Comparison of ENCODE assay signal across 12 cellular contexts in genomic region chr10:71761105-71761511, GRCh38. TPM values are rescaled to one million over a fixed set of nuclear protein-coding genes. Genes with fewer than 3 reads are reported as not detected.
DNase-seq lines count a peak whose midpoint lies in the region; ATAC-seq and TF ChIP-seq lines count a peak whose summit lies in the region.
"Had no signal": no experiment of that assay in that cellular context is flagged by ENCODE, and none has a peak within 500 bp of the region (broad histone marks: within the 10 kb centered on the region; RNA-seq: fewer than 3 reads in every experiment).

No MANE protein-coding gene starts in this region.

- H3K4me1 Mint-ChIP-seq in activated CD4-positive, alpha-beta T cell treated with anti-CD3 and anti-CD28 coated beads, Interleukin-2, amount 10 ng/mL, durations not matched to agents 7 days and 5 days, result peaks cover 83% of the 10 kb centered on the region

- H3K27me3 Mint-ChIP-seq in activated CD4-positive, alpha-beta T cell treated with anti-CD3 and anti-CD28 coated beads, Interleukin-2, amount 10 ng/mL, durations not matched to agents 7 days and 5 days, result no peaks in the 10 kb centered on the region

- H3K4me3 Mint-ChIP-seq in activated CD4-positive, alpha-beta T cell treated with anti-CD3 and anti-CD28 coated beads, Interleukin-2, amount 10 ng/mL, durations not matched to agents 7 days and 5 days, result no peak overlapping the region
- H3K4me3 Mint-ChIP-seq: neural progenitor cell had no signal

- POLR2A ChIA-PET in HEK293 (lab: Yijun Ruan, JAX), result interaction anchor here (0.5 kb wide), 1 partner anchor 863 kb away, joined by 3 read pairs; no protein-coding TSS in a partner anchor
- POLR2A ChIA-PET in activated CD4-positive, alpha-beta T cell treated with anti-CD3 and anti-CD28 coated beads, Interleukin-2, amount 10 ng/mL, durations not matched to agents 7 days and 5 days (lab: Charles Lee), result no interaction called here

- H3K36me3 ChIP-seq in HEK293 (ENCODE audit: control insufficient read depth in 2 of 2, insufficient read depth in 1 of 2, low read length in 2 of 2), result no peaks in the 10 kb centered on the region
- H3K36me3 ChIP-seq: neural progenitor cell had no signal

- no peak for TF ChIP-seq CTCF in HEK293 (tag by site-specific recombination; IDR thresholded peaks at IDR 0.05)

- H3K4me1 ChIP-seq in HEK293 (ENCODE audit: control insufficient read depth, insufficient read depth, low read length), result no peaks in the 10 kb centered on the region

- peaks cover 60% of the 10 kb centered on the region for H3K36me3 Mint-ChIP-seq in activated CD4-positive, alpha-beta T cell treated with anti-CD3 and anti-CD28 coated beads, Interleukin-2, amount 10 ng/mL, durations not matched to agents 7 days and 5 days (ENCODE audit: low read depth)
- H3K36me3 Mint-ChIP-seq: neural progenitor cell had no signal

- no peak for ATAC-seq in GM21723 (IDR thresholded peaks at IDR 0.05; ENCODE audit: unreplicated experiment)
- no peak for ATAC-seq in HG02759 (IDR thresholded peaks at IDR 0.05; ENCODE audit: unreplicated experiment)

- no peaks in the 10 kb centered on the region for H3K9me3 ChIP-seq in HEK293 (ENCODE audit: control insufficient read depth, insufficient read depth, low read depth, low read length)

- DNase-seq in activated CD4-positive, alpha-beta T cell treated with anti-CD3 and anti-CD28 coated beads, Interleukin-2, amount 10 ng/mL, durations not matched to agents 7 days and 5 days, result no peak
- peak; percentile 73 for DNase-seq in stimulated activated CD4-positive, alpha-beta T cell treated with anti-CD3 and anti-CD28 coated beads, Interleukin-2, amount 100 ng/mL, for 4 hours (ENCODE audit: low read depth)
- no peak for DNase-seq in DMS153 (lab: John Stamatoyannopoulos, UW)
- DNase-seq in 8988T, result no peak
- DNase-seq: Calu3; central memory CD4-positive, alpha-beta T cell; foreskin fibroblast had no signal

- CTCF ChIA-PET in HEK293 (lab: Yijun Ruan, JAX), result no interaction called here
- CTCF ChIA-PET in activated CD4-positive, alpha-beta T cell treated with anti-CD3 and anti-CD28 coated beads, Interleukin-2, amount 10 ng/mL, durations not matched to agents 7 days and 5 days (lab: Charles Lee), result interaction anchor here (5.6 kb wide), 1 partner anchor 12 kb away, joined by 30 read pairs; the partner anchor contains the start of gene VSIR

- no peaks in the 10 kb centered on the region for H3K9me3 Mint-ChIP-seq in activated CD4-positive, alpha-beta T cell treated with anti-CD3 and anti-CD28 coated beads, Interleukin-2, amount 10 ng/mL, durations not matched to agents 7 days and 5 days
- H3K9me3 Mint-ChIP-seq: neural progenitor cell had no signal

- peak overlapping the region; percentile 59 for H3K27ac Mint-ChIP-seq in activated CD4-positive, alpha-beta T cell treated with anti-CD3 and anti-CD28 coated beads, Interleukin-2, amount 10 ng/mL, durations not matched to agents 7 days and 5 days
- H3K27ac Mint-ChIP-seq: neural progenitor cell had no signal

- H3K27ac ChIP-seq in HEK293 (ENCODE audit: extremely low read depth, low read depth, low read length) (no peak overlapping the region), cingulate gyrus (ENCODE audit: low read depth, low read length) (peak overlapping the region; percentile 11)
- H3K27ac ChIP-seq: neural progenitor cell had no signal

- H3K4me3 ChIP-seq in HEK293 (ENCODE audit: low read depth, low read length), result no peak overlapping the region
- H3K4me3 ChIP-seq: neural progenitor cell had no signal

TF ChIP-seq in HEK293, 187 proteins besides CTCF, POLR2A, EP300 and RAD21:
- TF ChIP-seq ZNF692 (tag by site-specific recombination; IDR thresholded peaks at IDR 0.05) (no peak), KLF1 (tag by site-specific recombination; IDR thresholded peaks at IDR 0.05) (no peak), HIC1 (tag by site-specific recombination; IDR thresholded peaks at IDR 0.05) (peak; percentile 56; the same call in 1 of the 2 replicates), ATF2 (tag by site-specific recombination; IDR thresholded peaks at IDR 0.05; ENCODE audit: low read depth) (peak; percentile 48; the same call in 1 of the 2 replicates), ZNF629 (tag by site-specific recombination; IDR thresholded peaks at IDR 0.05) (peak; percentile 36; the same call in 1 of the 2 replicates), ZBTB20 (tag by site-specific recombination; IDR thresholded peaks at IDR 0.05) (no peak), ZFHX2 (tag by site-specific recombination; conservative IDR thresholded peaks at IDR 0.05) (peak; percentile 18; the same call in 1 of the 2 replicates), ELK4 (IDR thresholded peaks at IDR 0.05; ENCODE audit: borderline replicate concordance, low read depth, low read length) (no peak)

RNA-seq across cellular contexts. Expression of gene VSIR, which starts 12.2 kb away (rescaled TPM):
- 100 to 1,000 TPM; 120 to 148 TPM for total RNA-seq in activated CD4-positive, alpha-beta T cell treated with anti-CD3 and anti-CD28 coated beads, Interleukin-2, amount 10 ng/mL, durations not matched to agents 7 days and 5 days

RNA-seq across cellular contexts. Expression of gene C10orf105, which starts 41.5 kb away (rescaled TPM):
- total RNA-seq in activated CD4-positive, alpha-beta T cell treated with anti-CD3 and anti-CD28 coated beads, Interleukin-2, amount 10 ng/mL, durations not matched to agents 7 days and 5 days, result under 1 TPM; 0.52 to 0.71 TPM
- total RNA-seq: Calu3 had no signal
